19 cellular contexts compared by ENCODE assay signal in genomic region chr13:58018865-58019264, GRCh38.
"Had no signal": no experiment of that assay in that cellular context is flagged by ENCODE, and none has a peak within 500 bp of the region (broad histone marks: within the 10 kb centered on the region; RNA-seq: fewer than 3 reads in every experiment).

No MANE protein-coding gene starts in this region.

- DNase-seq: activated B cell treated with CpG ODN at 0.5 μM for 24 hours; activated CD4-positive, alpha-beta T cell treated with anti-CD3 and anti-CD28 coated beads, Interleukin-2, amount 10 ng/mL, durations not matched to agents 7 days and 5 days; activated CD8-positive, alpha-beta memory T cell treated with anti-CD3 and anti-CD28 coated beads for 24 hours; activated naive CD4-positive, alpha-beta T cell treated with anti-CD3 and anti-CD28 coated beads, Interleukin-2, amount 50 U/mL, for 16 hours; adrenal gland; caudate nucleus; colonic mucosa; effector CD4-positive, alpha-beta T cell; foreskin keratinocyte; head of caudate nucleus; left cardiac atrium; naive thymus-derived CD4-positive, alpha-beta T cell; posterior cingulate gyrus; stimulated activated CD4-positive, alpha-beta T cell treated with anti-CD3 and anti-CD28 coated beads, Interleukin-15, amount 100 ng/mL, for 24 hours; stimulated activated CD4-positive, alpha-beta T cell treated with anti-CD3 and anti-CD28 coated beads, Interleukin-4, amount 100 ng/mL, for 24 hours; stomach; thyroid gland had no signal

- H3K4me3 ChIP-seq: adrenal gland, colonic mucosa, lung, stomach, thyroid gland had no signal

- H3K36me3 ChIP-seq: adrenal gland, colonic mucosa, neutrophil, stomach, thyroid gland had no signal

- H3K9me3 ChIP-seq: adrenal gland, colonic mucosa, neutrophil, stomach, thyroid gland had no signal

- H3K27ac ChIP-seq: adrenal gland, colonic mucosa, foreskin keratinocyte, neutrophil, stomach, thyroid gland had no signal
